In genomic region chr19:10404888-10405808, GRCh38 we compare ENCODE assay signal across 8 cellular contexts.
DNase-seq lines count a peak whose midpoint lies in the region; ATAC-seq, FAIRE-seq and TF ChIP-seq lines count a peak whose summit lies in the region.

No MANE protein-coding gene starts in this region.

- H3K9me3 ChIP-seq in Loucy (ENCODE audit: insufficient read depth, low read depth, low read length) (no peaks in the 10 kb centered on the region), mucosa of rectum (ENCODE audit: control insufficient read depth in 2 of 2, low read length in 2 of 2) (no peaks in the 10 kb centered on the region)

- DNase-seq in AG09309 (ENCODE audit: low read depth), result no peak
- DNase-seq in astrocyte of the cerebellum (ENCODE audit: low read depth), result no peak
- no peak for DNase-seq in NOMO-1 treated with DMSO at 0.1 percent for 48 hours (lab: John Stamatoyannopoulos, UW; ENCODE audit: unreplicated experiment)
- DNase-seq in NCI-H82 (lab: John Stamatoyannopoulos, UW), result no peak
- no peak for DNase-seq in H54 (ENCODE audit: insufficient read length, low spot score)

- no peak overlapping the region for H3K27ac ChIP-seq in mucosa of rectum (ENCODE audit: low read depth in 2 of 2, low read length in 2 of 2)

- ATAC-seq in GM18861 (IDR thresholded peaks at IDR 0.05; ENCODE audit: unreplicated experiment), result no peak

- no peaks in the 10 kb centered on the region for H3K9me2 ChIP-seq in Loucy (replicated peaks; ENCODE audit: low read depth, low read length)

- H3K36me3 ChIP-seq in Loucy (ENCODE audit: insufficient read depth, low read length), result no peaks in the 10 kb centered on the region
- peaks cover 0 to 1% of the 10 kb centered on the region in 2 donors for H3K36me3 ChIP-seq in mucosa of rectum (ENCODE audit: control insufficient read depth in 2 of 2, insufficient read depth in 2 of 2, low read length in 2 of 2)

- peak overlapping the region; percentile 93 for H2AFZ ChIP-seq in Loucy (ENCODE audit: low read length)

- peak overlapping the region; percentile 98 for H3K4me2 ChIP-seq in Loucy (ENCODE audit: low read depth, low read length, poor library complexity, severe bottlenecking)

- FAIRE-seq in H54 (lab: Jason Lieb, UNC), result no peak

- H3K4me1 ChIP-seq in Loucy (ENCODE audit: insufficient read depth, low read length, poor library complexity, severe bottlenecking), result peaks cover 38% of the 10 kb centered on the region
- peaks cover 25 to 28% of the 10 kb centered on the region in 2 donors for H3K4me1 ChIP-seq in mucosa of rectum (ENCODE audit: control insufficient read depth in 2 of 2, insufficient read depth in 2 of 2, low read length in 2 of 2)

- no peaks in the 10 kb centered on the region for H3K27me3 ChIP-seq in Loucy (ENCODE audit: insufficient read depth, low read length, poor library complexity, severe bottlenecking)
- H3K27me3 ChIP-seq in mucosa of rectum (ENCODE audit: control insufficient read depth in 2 of 2, insufficient read depth in 2 of 2, low read length in 2 of 2), result peaks cover 12 to 16% of the 10 kb centered on the region in 2 donors

- TF ChIP-seq POLR2A in H54 (IDR thresholded peaks at IDR 0.05; ENCODE audit: low read depth, low read length), result no peak

- H3K79me2 ChIP-seq in Loucy (ENCODE audit: insufficient read depth, low read length), result peaks cover 32% of the 10 kb centered on the region

- H4K20me1 ChIP-seq in Loucy (ENCODE audit: insufficient read depth, low read length, poor library complexity, severe bottlenecking), result peaks cover 30% of the 10 kb centered on the region

- H3K4me3 ChIP-seq in AG09309 (ENCODE audit: control insufficient read depth, low read depth, low read length) (peak overlapping the region; percentile 96), Loucy (ENCODE audit: low read length, poor library complexity, severe bottlenecking) (peak overlapping the region; percentile 95), astrocyte of the cerebellum (ENCODE audit: low read depth, low read length) (peak overlapping the region; percentile 100), mucosa of rectum (ENCODE audit: low read length in 2 of 2) (peak overlapping the region; percentile 3 to 31)

- peaks cover 8% of the 10 kb centered on the region; the same call in 1 of the 2 replicates for H3F3A ChIP-seq in Loucy (ENCODE audit: low read depth)

- H3K9ac ChIP-seq in Loucy (ENCODE audit: low read depth, low read length, poor library complexity, severe bottlenecking), result peak overlapping the region; percentile 79
- no peak overlapping the region for H3K9ac ChIP-seq in mucosa of rectum (ENCODE audit: low read depth in 1 of 2, low read length in 2 of 2)

- in situ Hi-C loops in astrocyte of the cerebellum (cut with HindIII; ENCODE audit: low sequenced_read_pairs), result loop anchor here (10.0 kb wide), 1 partner anchor 120 kb away; the partner anchor contains the start of genes ICAM4 and ICAM5

- TF ChIP-seq CTCF in AG09309 (IDR thresholded peaks at IDR 0.05; ENCODE audit: control insufficient read depth, insufficient read depth, low read depth, low read length, missing control alignments) (no peak), Loucy (conservative IDR thresholded peaks at IDR 0.05; ENCODE audit: low read length) (no peak), astrocyte of the cerebellum (IDR thresholded peaks at IDR 0.05; ENCODE audit: low read depth, low read length, missing control alignments) (no peak)

Comparison
In these comparisons a context has a peak if more than half of its experiments do, and no peak if none do; other contexts are left out.
1. H3K4me3 ChIP-seq: peak in every context shown above with its lines; median percentile 100 in astrocyte of the cerebellum; 96 in AG09309; 95 in Loucy; 17 in mucosa of rectum.